ENCODE assay signal across 8 cellular contexts in genomic region chr6:33277663-33278391, GRCh38. TPM values are rescaled to one million over a fixed set of nuclear protein-coding genes. Genes with fewer than 3 reads are reported as not detected.
DNase-seq lines count a peak whose midpoint lies in the region; ATAC-seq and TF ChIP-seq lines count a peak whose summit lies in the region.

No MANE protein-coding gene starts in this region.

- ATAC-seq in memory B cell (ENCODE audit: low read depth), result peak; percentile 25
- ATAC-seq in left lobe of liver, result no peak

- no peak for TF ChIP-seq POLR2A in transverse colon (IDR thresholded peaks at IDR 0.05)

- in situ Hi-C loops in transverse colon (cut with MboI; ENCODE audit: low pct_ligation_motif_present in 1 of 4, low pct_unique_long_range_greater_than_20kb in 1 of 4, low sequenced_read_pairs in 3 of 4), result no loop called here

- H3K36me3 ChIP-seq in transverse colon, result no peaks in the 10 kb centered on the region

- WGBS in transverse colon (ENCODE audit: low coverage in 1 of 2), 2 donors, result 41% methylated on average over 27 of the region's 39 CpGs; no CpG with 5 or more reads in 1 of the 2 donors

- no peaks in the 10 kb centered on the region for H3K9me3 ChIP-seq in transverse colon

- intact Hi-C loops in transverse colon (cut with DNase I; ENCODE audit: low total_unique reads), result no loop called here

- peaks cover 29 to 56% (median 48%) of the 10 kb centered on the region in 4 donors for H3K4me1 ChIP-seq in transverse colon

- H3K27ac ChIP-seq in transverse colon, result peak overlapping the region; percentile 91 to 98 (median 94)

- peaks cover 40% of the 10 kb centered on the region for H3K4me1 Mint-ChIP-seq in memory B cell

- H3K27me3 ChIP-seq in transverse colon, result no peaks in the 10 kb centered on the region

- TF ChIP-seq EP300 in transverse colon (IDR thresholded peaks at IDR 0.05; ENCODE audit: low read depth), result no peak

- peaks cover 14% of the 10 kb centered on the region for H3K36me3 Mint-ChIP-seq in memory B cell

- TF ChIP-seq CTCF in transverse colon (IDR thresholded peaks at IDR 0.05), result no peak

- H3K27me3 Mint-ChIP-seq in memory B cell, result no peaks in the 10 kb centered on the region

- peak; percentile 82 for DNase-seq in activated CD8-positive, alpha-beta memory T cell treated with anti-CD3 and anti-CD28 coated beads for 24 hours
- no peak for DNase-seq in activated CD8-positive, alpha-beta memory T cell treated with anti-CD3 and anti-CD28 coated beads, Interleukin-2, amount 50 U/mL, for 4 hours
- peak; percentile 21 for DNase-seq in RPMI7951 (ENCODE audit: low read depth)
- DNase-seq in cerebellum (ENCODE audit: low spot score), result peak; percentile 25
- peak in 1 of 2 donors; percentile 47 for DNase-seq in memory B cell (ENCODE audit: low spot score in 2 of 2)
- DNase-seq in transverse colon, result peak; percentile 37
- no peak for DNase-seq in COLO829 (ENCODE audit: low spot score)
- no peak for DNase-seq in left lobe of liver (ENCODE audit: low spot score)

- no peaks in the 10 kb centered on the region for H3K9me3 Mint-ChIP-seq in memory B cell

- H3K27ac Mint-ChIP-seq in memory B cell, result peak overlapping the region; percentile 90

- H3K4me3 ChIP-seq in transverse colon, result peak overlapping the region; percentile 44 to 80 (median 63)

- peak overlapping the region; percentile 93 for H3K4me3 Mint-ChIP-seq in memory B cell

RNA-seq across cellular contexts. Expression of gene B3GALT4, which starts 0.9 kb away (rescaled TPM):
- total RNA-seq in RPMI7951 (2014; rRNA removed; shearing (Covaris generic)), result 2.0 TPM in 2 replicates
- total RNA-seq in cerebellum (10.8 TPM), transverse colon (10 to 100 TPM; 39.4 to 49.0 (median 41.8) TPM), left lobe of liver (1.2 TPM)

RNA-seq across cellular contexts. Expression of gene RPS18, which starts 6.0 kb away (rescaled TPM):
- 3,254 and 3,442 TPM in 2 replicates for total RNA-seq in RPMI7951 (2014; rRNA removed; shearing (Covaris generic))
- total RNA-seq in cerebellum (1,193 TPM), transverse colon (1,000 to 10,000 TPM in 2 of 4 donors, 100 to 1,000 TPM in 2; 773 to 2,238 (median 1,359) TPM), left lobe of liver (555 TPM)

RNA-seq across cellular contexts. Expression of gene VPS52, which starts 6.2 kb away (rescaled TPM):
- total RNA-seq in RPMI7951 (2014; rRNA removed; shearing (Covaris generic)), result 30.7 and 43.1 TPM in 2 replicates
- 37.8 TPM for total RNA-seq in cerebellum
- total RNA-seq in transverse colon, result 10 to 100 TPM; 52.4 to 93.3 (median 63.4) TPM
- total RNA-seq in left lobe of liver, result 30.2 TPM

RNA-seq across cellular contexts. Expression of gene WDR46, which starts 11.2 kb away (rescaled TPM):
- total RNA-seq in RPMI7951 (2014; rRNA removed; shearing (Covaris generic)), result 106 and 109 TPM in 2 replicates
- total RNA-seq in cerebellum (18.1 TPM), transverse colon (10 to 100 TPM; 25.0 to 87.2 (median 55.8) TPM), left lobe of liver (17.8 TPM)

RNA-seq across cellular contexts. Expression of gene PFDN6, which starts 11.6 kb away (rescaled TPM):
- total RNA-seq in RPMI7951 (2014; rRNA removed; shearing (Covaris generic)), result 76.7 and 134 TPM in 2 replicates
- total RNA-seq in cerebellum, result 17.1 TPM
- total RNA-seq in transverse colon, result 10 to 100 TPM in 3 of 4 donors, not detected in 1; 23.6 to 39.8 (median 28.1) TPM
- 19.2 TPM for total RNA-seq in left lobe of liver

Comparison
In these comparisons a context has a peak if more than half of its experiments do, and no peak if none do; other contexts are left out.
1. DNase-seq: peak in activated CD8-positive, alpha-beta memory T cell treated with anti-CD3 and anti-CD28 coated beads for 24 hours (single experiment), RPMI7951 (single experiment), cerebellum (single experiment) and transverse colon (single experiment); none in activated CD8-positive, alpha-beta memory T cell treated with anti-CD3 and anti-CD28 coated beads, Interleukin-2, amount 50 U/mL, for 4 hours (single experiment), COLO829 (single experiment) and left lobe of liver (single experiment).